In genomic region chr4:55931043-55931442, GRCh38 we compare ENCODE assay signal across 25 cellular contexts.
"Had no signal": no experiment of that assay in that cellular context is flagged by ENCODE, and none has a peak within 500 bp of the region (broad histone marks: within the 10 kb centered on the region; RNA-seq: fewer than 3 reads in every experiment).

No MANE protein-coding gene starts in this region.

- ATAC-seq: activated CD4-positive, CD25-positive, alpha-beta regulatory T cell treated with anti-CD3 and anti-CD28 coated beads, Interleukin-2, amount 50 U/mL, for 24 hours; activated CD8-positive, alpha-beta memory T cell treated with anti-CD3 and anti-CD28 coated beads, Interleukin-2, amount 10 ng/mL, durations not matched to agents 7 days and 5 days; activated CD8-positive, alpha-beta T cell treated with anti-CD3 and anti-CD28 coated beads for 36 hours; gastrocnemius medialis; left ventricle myocardium superior; naive thymus-derived CD4-positive, alpha-beta T cell had no signal

- H3K9me3 ChIP-seq: gastrocnemius medialis, neutrophil, ovary, prostate gland, thoracic aorta had no signal

- H3K4me3 ChIP-seq: coronary artery, esophagus squamous epithelium, gastrocnemius medialis, ovary, prostate gland, thoracic aorta, upper lobe of left lung had no signal

- H3K27ac ChIP-seq: coronary artery, esophagus squamous epithelium, gastrocnemius medialis, neutrophil, ovary, prostate gland, thoracic aorta, upper lobe of left lung had no signal

- H3K27ac Mint-ChIP-seq: activated CD4-positive, alpha-beta T cell treated with anti-CD3 and anti-CD28 coated beads, Interleukin-2, amount 10 ng/mL, durations not matched to agents 7 days and 5 days; activated CD8-positive, alpha-beta memory T cell treated with anti-CD3 and anti-CD28 coated beads, Interleukin-2, amount 10 ng/mL, durations not matched to agents 7 days and 5 days; activated CD8-positive, alpha-beta T cell treated with anti-CD3 and anti-CD28 coated beads for 36 hours; activated naive CD4-positive, alpha-beta T cell treated with anti-CD3 and anti-CD28 coated beads, Interleukin-2, amount 10 ng/mL, durations not matched to agents 7 days and 5 days; endodermal cell had no signal

- H3K36me3 ChIP-seq: esophagus squamous epithelium, gastrocnemius medialis, neutrophil, ovary, prostate gland, thoracic aorta, upper lobe of left lung had no signal

- H3K4me1 ChIP-seq: gastrocnemius medialis, prostate gland, upper lobe of left lung had no signal

- H3K4me1 Mint-ChIP-seq: activated CD4-positive, alpha-beta T cell treated with anti-CD3 and anti-CD28 coated beads, Interleukin-2, amount 10 ng/mL, durations not matched to agents 7 days and 5 days; activated CD8-positive, alpha-beta memory T cell treated with anti-CD3 and anti-CD28 coated beads, Interleukin-2, amount 10 ng/mL, durations not matched to agents 7 days and 5 days; activated naive CD4-positive, alpha-beta T cell treated with anti-CD3 and anti-CD28 coated beads, Interleukin-2, amount 10 ng/mL, durations not matched to agents 7 days and 5 days had no signal

- H3K4me3 Mint-ChIP-seq: activated CD4-positive, alpha-beta T cell treated with anti-CD3 and anti-CD28 coated beads, Interleukin-2, amount 10 ng/mL, durations not matched to agents 7 days and 5 days; activated CD8-positive, alpha-beta memory T cell treated with anti-CD3 and anti-CD28 coated beads, Interleukin-2, amount 10 ng/mL, durations not matched to agents 7 days and 5 days; activated CD8-positive, alpha-beta T cell treated with anti-CD3 and anti-CD28 coated beads for 36 hours; activated naive CD4-positive, alpha-beta T cell treated with anti-CD3 and anti-CD28 coated beads, Interleukin-2, amount 10 ng/mL, durations not matched to agents 7 days and 5 days; endodermal cell; naive thymus-derived CD4-positive, alpha-beta T cell had no signal

- H3K27me3 Mint-ChIP-seq: activated CD8-positive, alpha-beta memory T cell treated with anti-CD3 and anti-CD28 coated beads, Interleukin-2, amount 10 ng/mL, durations not matched to agents 7 days and 5 days; activated CD8-positive, alpha-beta T cell treated with anti-CD3 and anti-CD28 coated beads for 36 hours; activated naive CD4-positive, alpha-beta T cell treated with anti-CD3 and anti-CD28 coated beads, Interleukin-2, amount 10 ng/mL, durations not matched to agents 7 days and 5 days had no signal

- H3K36me3 Mint-ChIP-seq: activated CD8-positive, alpha-beta memory T cell treated with anti-CD3 and anti-CD28 coated beads, Interleukin-2, amount 10 ng/mL, durations not matched to agents 7 days and 5 days; activated naive CD4-positive, alpha-beta T cell treated with anti-CD3 and anti-CD28 coated beads, Interleukin-2, amount 10 ng/mL, durations not matched to agents 7 days and 5 days had no signal

- DNase-seq: activated CD4-positive, alpha-beta T cell treated with anti-CD3 and anti-CD28 coated beads, Interleukin-2, amount 10 ng/mL, durations not matched to agents 7 days and 5 days; activated CD8-positive, alpha-beta memory T cell treated with anti-CD3 and anti-CD28 coated beads, Interleukin-2, amount 10 ng/mL, durations not matched to agents 7 days and 5 days; activated CD8-positive, alpha-beta T cell treated with anti-CD3 and anti-CD28 coated beads for 36 hours; activated effector memory CD4-positive, alpha-beta T cell treated with anti-CD3 and anti-CD28 coated beads, Interleukin-2, amount 50 U/mL, for 16 hours; activated naive CD4-positive, alpha-beta T cell treated with anti-CD3 and anti-CD28 coated beads, Interleukin-2, amount 10 ng/mL, durations not matched to agents 7 days and 5 days; activated T-cell treated with anti-CD3 and anti-CD28 coated beads for 4 hours; amygdala; cerebellar nuclear complex; endodermal cell; esophagus squamous epithelium; gastrocnemius medialis; hippocampal formation; left ventricle myocardium superior; mammary epithelial cell; naive thymus-derived CD4-positive, alpha-beta T cell; ovary; stimulated activated CD4-positive, alpha-beta T cell treated with anti-CD3 and anti-CD28 coated beads, Interleukin-4, amount 100 ng/mL, for 24 hours; stimulated activated naive CD4-positive, alpha-beta T cell treated with Interleukin-2 at 50 U/mL for 16 hours; T1000; upper lobe of left lung had no signal

- H3K27me3 ChIP-seq: esophagus squamous epithelium, gastrocnemius medialis, ovary, upper lobe of left lung had no signal

- H3K9me3 Mint-ChIP-seq: activated CD8-positive, alpha-beta T cell treated with anti-CD3 and anti-CD28 coated beads for 36 hours had no signal
